6 cellular contexts compared by ENCODE assay signal in genomic region chr7:115441033-115441432, GRCh38.
"Had no signal": no experiment of that assay in that cellular context is flagged by ENCODE, and none has a peak within 500 bp of the region (broad histone marks: within the 10 kb centered on the region; RNA-seq: fewer than 3 reads in every experiment).

No MANE protein-coding gene starts in this region.

- H3K9ac ChIP-seq: KMS-11 had no signal

- H3K27ac ChIP-seq: HL-60, KMS-11 had no signal

- DNase-seq: IMR-90, KBM-7, KG1 had no signal

- H3K4me2 ChIP-seq: KMS-11 had no signal

- FAIRE-seq: HTR-8/SVneo had no signal
